1 cellular context compared by ENCODE assay signal in the genomic region with DNA sequence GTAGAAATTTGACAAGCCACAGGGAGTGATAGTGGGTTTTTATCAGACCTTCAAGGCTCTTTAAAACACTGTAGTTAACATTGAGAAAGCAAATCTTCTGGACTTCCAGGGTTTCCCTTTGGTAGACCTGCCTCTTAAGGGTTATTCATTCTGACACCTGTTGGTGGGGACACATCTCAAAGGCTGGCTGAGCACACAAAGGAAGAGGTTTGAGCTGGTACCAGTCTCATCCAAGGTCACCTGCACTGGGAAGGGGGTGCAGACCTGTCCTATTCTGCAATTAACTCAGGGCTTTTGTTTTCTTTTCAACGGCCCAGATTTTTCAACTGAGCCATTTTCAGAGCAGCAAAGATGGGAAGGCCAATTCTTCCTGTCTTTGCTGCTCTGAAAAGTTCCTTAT.
TF ChIP-seq lines count a peak whose summit lies in the region.

No MANE protein-coding gene starts in this region.

TF ChIP-seq in GM23338, 12 proteins besides CTCF, POLR2A, EP300 and RAD21 (continued from another document):
- TF ChIP-seq, protein P1, sequence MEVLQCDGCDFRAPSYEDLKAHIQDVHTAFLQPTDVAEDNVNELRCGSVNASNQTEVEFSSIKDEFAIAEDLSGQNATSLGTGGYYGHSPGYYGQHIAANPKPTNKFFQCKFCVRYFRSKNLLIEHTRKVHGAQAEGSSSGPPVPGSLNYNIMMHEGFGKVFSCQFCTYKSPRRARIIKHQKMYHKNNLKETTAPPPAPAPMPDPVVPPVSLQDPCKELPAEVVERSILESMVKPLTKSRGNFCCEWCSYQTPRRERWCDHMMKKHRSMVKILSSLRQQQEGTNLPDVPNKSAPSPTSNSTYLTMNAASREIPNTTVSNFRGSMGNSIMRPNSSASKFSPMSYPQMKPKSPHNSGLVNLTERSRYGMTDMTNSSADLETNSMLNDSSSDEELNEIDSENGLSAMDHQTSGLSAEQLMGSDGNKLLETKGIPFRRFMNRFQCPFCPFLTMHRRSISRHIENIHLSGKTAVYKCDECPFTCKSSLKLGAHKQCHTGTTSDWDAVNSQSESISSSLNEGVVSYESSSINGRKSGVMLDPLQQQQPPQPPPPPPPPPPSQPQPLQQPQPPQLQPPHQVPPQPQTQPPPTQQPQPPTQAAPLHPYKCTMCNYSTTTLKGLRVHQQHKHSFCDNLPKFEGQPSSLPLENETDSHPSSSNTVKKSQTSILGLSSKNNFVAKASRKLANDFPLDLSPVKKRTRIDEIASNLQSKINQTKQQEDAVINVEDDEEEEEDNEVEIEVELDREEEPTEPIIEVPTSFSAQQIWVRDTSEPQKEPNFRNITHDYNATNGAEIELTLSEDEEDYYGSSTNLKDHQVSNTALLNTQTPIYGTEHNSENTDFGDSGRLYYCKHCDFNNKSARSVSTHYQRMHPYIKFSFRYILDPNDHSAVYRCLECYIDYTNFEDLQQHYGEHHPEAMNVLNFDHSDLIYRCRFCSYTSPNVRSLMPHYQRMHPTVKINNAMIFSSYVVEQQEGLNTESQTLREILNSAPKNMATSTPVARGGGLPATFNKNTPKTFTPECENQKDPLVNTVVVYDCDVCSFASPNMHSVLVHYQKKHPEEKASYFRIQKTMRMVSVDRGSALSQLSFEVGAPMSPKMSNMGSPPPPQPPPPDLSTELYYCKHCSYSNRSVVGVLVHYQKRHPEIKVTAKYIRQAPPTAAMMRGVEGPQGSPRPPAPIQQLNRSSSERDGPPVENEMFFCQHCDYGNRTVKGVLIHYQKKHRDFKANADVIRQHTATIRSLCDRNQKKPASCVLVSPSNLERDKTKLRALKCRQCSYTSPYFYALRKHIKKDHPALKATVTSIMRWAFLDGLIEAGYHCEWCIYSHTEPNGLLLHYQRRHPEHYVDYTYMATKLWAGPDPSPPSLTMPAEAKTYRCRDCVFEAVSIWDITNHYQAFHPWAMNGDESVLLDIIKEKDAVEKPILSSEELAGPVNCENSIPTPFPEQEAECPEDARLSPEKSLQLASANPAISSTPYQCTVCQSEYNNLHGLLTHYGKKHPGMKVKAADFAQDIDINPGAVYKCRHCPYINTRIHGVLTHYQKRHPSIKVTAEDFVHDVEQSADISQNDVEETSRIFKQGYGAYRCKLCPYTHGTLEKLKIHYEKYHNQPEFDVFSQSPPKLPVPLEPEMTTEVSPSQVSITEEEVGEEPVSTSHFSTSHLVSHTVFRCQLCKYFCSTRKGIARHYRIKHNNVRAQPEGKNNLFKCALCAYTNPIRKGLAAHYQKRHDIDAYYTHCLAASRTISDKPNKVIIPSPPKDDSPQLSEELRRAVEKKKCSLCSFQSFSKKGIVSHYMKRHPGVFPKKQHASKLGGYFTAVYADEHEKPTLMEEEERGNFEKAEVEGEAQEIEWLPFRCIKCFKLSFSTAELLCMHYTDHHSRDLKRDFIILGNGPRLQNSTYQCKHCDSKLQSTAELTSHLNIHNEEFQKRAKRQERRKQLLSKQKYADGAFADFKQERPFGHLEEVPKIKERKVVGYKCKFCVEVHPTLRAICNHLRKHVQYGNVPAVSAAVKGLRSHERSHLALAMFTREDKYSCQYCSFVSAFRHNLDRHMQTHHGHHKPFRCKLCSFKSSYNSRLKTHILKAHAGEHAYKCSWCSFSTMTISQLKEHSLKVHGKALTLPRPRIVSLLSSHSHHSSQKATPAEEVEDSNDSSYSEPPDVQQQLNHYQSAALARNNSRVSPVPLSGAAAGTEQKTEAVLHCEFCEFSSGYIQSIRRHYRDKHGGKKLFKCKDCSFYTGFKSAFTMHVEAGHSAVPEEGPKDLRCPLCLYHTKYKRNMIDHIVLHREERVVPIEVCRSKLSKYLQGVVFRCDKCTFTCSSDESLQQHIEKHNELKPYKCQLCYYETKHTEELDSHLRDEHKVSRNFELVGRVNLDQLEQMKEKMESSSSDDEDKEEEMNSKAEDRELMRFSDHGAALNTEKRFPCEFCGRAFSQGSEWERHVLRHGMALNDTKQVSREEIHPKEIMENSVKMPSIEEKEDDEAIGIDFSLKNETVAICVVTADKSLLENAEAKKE (CRISPR knock-in tag; IDR thresholded peaks at IDR 0.05): no peak
- TF ChIP-seq POLR2AphosphoS5 (IDR thresholded peaks at IDR 0.05; ENCODE audit: low read depth) (no peak), ETS1 (IDR thresholded peaks at IDR 0.05) (no peak), NANOG (IDR thresholded peaks at IDR 0.05; ENCODE audit: borderline replicate concordance) (no peak), ZNF114 (CRISPR knock-in tag; IDR thresholded peaks at IDR 0.05) (no peak), ZNF331 (CRISPR knock-in tag; IDR thresholded peaks at IDR 0.05; ENCODE audit: low read depth) (no peak), CREB1 (CRISPR knock-in tag; IDR thresholded peaks at IDR 0.05; ENCODE audit: low read depth) (no peak), EZH2phosphoT487 (IDR thresholded peaks at IDR 0.05; ENCODE audit: unreplicated experiment) (no peak), EZH2 (IDR thresholded peaks at IDR 0.05; ENCODE audit: low read depth, unreplicated experiment) (no peak), JUNB (IDR thresholded peaks at IDR 0.05; ENCODE audit: unreplicated experiment) (no peak)
- TF ChIP-seq, protein P2, sequence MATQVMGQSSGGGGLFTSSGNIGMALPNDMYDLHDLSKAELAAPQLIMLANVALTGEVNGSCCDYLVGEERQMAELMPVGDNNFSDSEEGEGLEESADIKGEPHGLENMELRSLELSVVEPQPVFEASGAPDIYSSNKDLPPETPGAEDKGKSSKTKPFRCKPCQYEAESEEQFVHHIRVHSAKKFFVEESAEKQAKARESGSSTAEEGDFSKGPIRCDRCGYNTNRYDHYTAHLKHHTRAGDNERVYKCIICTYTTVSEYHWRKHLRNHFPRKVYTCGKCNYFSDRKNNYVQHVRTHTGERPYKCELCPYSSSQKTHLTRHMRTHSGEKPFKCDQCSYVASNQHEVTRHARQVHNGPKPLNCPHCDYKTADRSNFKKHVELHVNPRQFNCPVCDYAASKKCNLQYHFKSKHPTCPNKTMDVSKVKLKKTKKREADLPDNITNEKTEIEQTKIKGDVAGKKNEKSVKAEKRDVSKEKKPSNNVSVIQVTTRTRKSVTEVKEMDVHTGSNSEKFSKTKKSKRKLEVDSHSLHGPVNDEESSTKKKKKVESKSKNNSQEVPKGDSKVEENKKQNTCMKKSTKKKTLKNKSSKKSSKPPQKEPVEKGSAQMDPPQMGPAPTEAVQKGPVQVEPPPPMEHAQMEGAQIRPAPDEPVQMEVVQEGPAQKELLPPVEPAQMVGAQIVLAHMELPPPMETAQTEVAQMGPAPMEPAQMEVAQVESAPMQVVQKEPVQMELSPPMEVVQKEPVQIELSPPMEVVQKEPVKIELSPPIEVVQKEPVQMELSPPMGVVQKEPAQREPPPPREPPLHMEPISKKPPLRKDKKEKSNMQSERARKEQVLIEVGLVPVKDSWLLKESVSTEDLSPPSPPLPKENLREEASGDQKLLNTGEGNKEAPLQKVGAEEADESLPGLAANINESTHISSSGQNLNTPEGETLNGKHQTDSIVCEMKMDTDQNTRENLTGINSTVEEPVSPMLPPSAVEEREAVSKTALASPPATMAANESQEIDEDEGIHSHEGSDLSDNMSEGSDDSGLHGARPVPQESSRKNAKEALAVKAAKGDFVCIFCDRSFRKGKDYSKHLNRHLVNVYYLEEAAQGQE (IDR thresholded peaks at IDR 0.05; ENCODE audit: unreplicated experiment): no peak
